Comparison of ENCODE assay signal across 1 cellular context in genomic region chr17:1624650-1625049, GRCh38.
TF ChIP-seq lines count a peak whose summit lies in the region.

No MANE protein-coding gene starts in this region.

TF ChIP-seq in endothelial cell of umbilical vein, 7 proteins besides CTCF, POLR2A, EP300 and RAD21:
- TF ChIP-seq MAX (IDR thresholded peaks at IDR 0.05; ENCODE audit: insufficient read depth, insufficient read length) = no peak
- TF ChIP-seq POLR2AphosphoS5 (IDR thresholded peaks at IDR 0.05; ENCODE audit: insufficient read depth, low read depth, low read length) = no peak
- TF ChIP-seq FOS (IDR thresholded peaks at IDR 0.05; ENCODE audit: borderline replicate concordance, insufficient read depth, low read length) = no peak
- no peak for TF ChIP-seq GATA2 (IDR thresholded peaks at IDR 0.05; ENCODE audit: insufficient read depth, insufficient read length, low read depth, low read length)
- no peak for TF ChIP-seq EZH2 (IDR thresholded peaks at IDR 0.05; ENCODE audit: borderline replicate concordance, low read depth, low read length, severe bottlenecking)
- TF ChIP-seq MYC (IDR thresholded peaks at IDR 0.05; ENCODE audit: low read depth, low read length) = no peak
- TF ChIP-seq JUN (IDR thresholded peaks at IDR 0.05; ENCODE audit: borderline replicate concordance, insufficient read depth, insufficient read length, low read depth) = no peak
